37 cellular contexts compared by ENCODE assay signal in genomic region chr17:46123607-46124006, GRCh38.
"Had no signal": no experiment of that assay in that cellular context is flagged by ENCODE, and none has a peak within 500 bp of the region (broad histone marks: within the 10 kb centered on the region; RNA-seq: fewer than 3 reads in every experiment).

No MANE protein-coding gene starts in this region.

- FAIRE-seq: endothelial cell of umbilical vein, keratinocyte, pancreas, small intestine had no signal

- H3K4me3 Mint-ChIP-seq: activated CD4-positive, alpha-beta memory T cell treated with anti-CD3 and anti-CD28 coated beads, Interleukin-2, amount 10 ng/mL, durations not matched to agents 7 days and 5 days; activated CD4-positive, alpha-beta T cell treated with anti-CD3 and anti-CD28 coated beads, Interleukin-2, amount 10 ng/mL, durations not matched to agents 7 days and 5 days; activated naive CD8-positive, alpha-beta T cell treated with anti-CD3 and anti-CD28 coated beads for 36 hours; brain; nephron; stimulated activated memory B cell treated with anti-CD40 and anti-IgM and Interleukin-4, amounts not matched to agents 10 μg/mL and 1 μg/mL and 100 μg/mL, for 72 hours; T-helper 1 cell treated with Interleukin-12 subunit alpha and Interleukin-12 subunit beta and Interleukin-4 antibody, amounts not matched to agents 30 μg/mL and 1 μg/mL, for 36 hours had no signal

- H3K27ac ChIP-seq: ascending aorta, coronary artery, pancreas, prostate gland, thyroid gland, upper lobe of right lung had no signal

- H3K9me3 ChIP-seq: ascending aorta, mucosa of descending colon, pancreas, prostate gland, thyroid gland, upper lobe of right lung had no signal

- H3K27ac Mint-ChIP-seq: activated CD4-positive, alpha-beta memory T cell treated with anti-CD3 and anti-CD28 coated beads, Interleukin-2, amount 10 ng/mL, durations not matched to agents 7 days and 5 days; activated CD4-positive, alpha-beta T cell treated with anti-CD3 and anti-CD28 coated beads, Interleukin-2, amount 10 ng/mL, durations not matched to agents 7 days and 5 days; activated T-cell treated with anti-CD3 and anti-CD28 coated beads, Interleukin-2, amount 50 U/mL, for 72 hours; brain; nephron; stimulated activated memory B cell treated with anti-CD40 and anti-IgM and Interleukin-4, amounts not matched to agents 10 μg/mL and 1 μg/mL and 100 μg/mL, for 72 hours; T-helper 1 cell treated with Interleukin-12 subunit alpha and Interleukin-12 subunit beta and Interleukin-4 antibody, amounts not matched to agents 30 μg/mL and 1 μg/mL, for 36 hours had no signal

- H3K9me3 Mint-ChIP-seq: activated CD4-positive, alpha-beta memory T cell treated with anti-CD3 and anti-CD28 coated beads, Interleukin-2, amount 10 ng/mL, durations not matched to agents 7 days and 5 days; activated CD4-positive, alpha-beta T cell treated with anti-CD3 and anti-CD28 coated beads, Interleukin-2, amount 10 ng/mL, durations not matched to agents 7 days and 5 days; brain; effector memory CD8-positive, alpha-beta T cell; nephron; stimulated activated memory B cell treated with anti-CD40 and anti-IgM and Interleukin-4, amounts not matched to agents 10 μg/mL and 1 μg/mL and 100 μg/mL, for 72 hours; T-helper 1 cell treated with Interleukin-12 subunit alpha and Interleukin-12 subunit beta and Interleukin-4 antibody, amounts not matched to agents 30 μg/mL and 1 μg/mL, for 36 hours had no signal

- H3K27me3 ChIP-seq: ascending aorta, cardiac muscle cell, pancreas, thyroid gland, upper lobe of right lung had no signal

- ATAC-seq: activated T-cell treated with anti-CD3 and anti-CD28 coated beads, Interleukin-2, amount 50 U/mL, for 72 hours; effector memory CD8-positive, alpha-beta T cell; left cardiac atrium; left ventricle myocardium superior; mucosa of descending colon; pancreas; sciatic nerve; stimulated activated memory B cell treated with anti-CD40 and anti-IgM and Interleukin-4, amounts not matched to agents 10 μg/mL and 1 μg/mL and 100 μg/mL, for 72 hours; stimulated activated naive CD8-positive, alpha-beta T cell treated with anti-CD3 and anti-CD28 coated beads, Interleukin-15, amount 100 ng/mL, for 72 hours; upper lobe of right lung had no signal

- H3K4me1 ChIP-seq: prostate gland had no signal

- DNase-seq: activated CD4-positive, alpha-beta memory T cell treated with anti-CD3 and anti-CD28 coated beads, Interleukin-2, amount 10 ng/mL, durations not matched to agents 7 days and 5 days; activated CD4-positive, alpha-beta T cell treated with anti-CD3 and anti-CD28 coated beads for 1 hour; activated CD4-positive, alpha-beta T cell treated with anti-CD3 and anti-CD28 coated beads, Interleukin-2, amount 10 ng/mL, durations not matched to agents 7 days and 5 days; activated effector memory CD4-positive, alpha-beta T cell treated with Interleukin-2 at 50 U/mL for 16 hours; activated naive CD4-positive, alpha-beta T cell treated with Interleukin-2 at 50 U/mL for 16 hours; activated naive CD8-positive, alpha-beta T cell treated with anti-CD3 and anti-CD28 coated beads for 36 hours; activated T-cell treated with anti-CD3 and anti-CD28 coated beads, Interleukin-2, amount 50 U/mL, for 72 hours; effector memory CD8-positive, alpha-beta T cell; foreskin fibroblast; head of caudate nucleus; hippocampal formation; left cardiac atrium; left ventricle myocardium superior; mucosa of descending colon; nucleus accumbens; pancreas; retina; small intestine; stimulated activated CD4-positive, alpha-beta T cell treated with anti-CD3 and anti-CD28 coated beads, Interleukin-1b, Interleukin-23, amount 100 ng/mL, for 48 hours; stimulated activated CD4-positive, alpha-beta T cell treated with anti-CD3 and anti-CD28 coated beads, Interleukin-4, amount 100 ng/mL, for 4 hours; stimulated activated CD8-positive, alpha-beta memory T cell treated with anti-CD3 and anti-CD28 coated beads, Interleukin-4, amount 100 ng/mL, for 48 hours; stimulated activated naive CD8-positive, alpha-beta T cell treated with anti-CD3 and anti-CD28 coated beads, Interleukin-15, amount 100 ng/mL, for 72 hours; substantia nigra; T1000; thyroid gland; upper lobe of right lung had no signal

- H3K27me3 Mint-ChIP-seq: activated CD4-positive, alpha-beta memory T cell treated with anti-CD3 and anti-CD28 coated beads, Interleukin-2, amount 10 ng/mL, durations not matched to agents 7 days and 5 days; activated CD4-positive, alpha-beta T cell treated with anti-CD3 and anti-CD28 coated beads, Interleukin-2, amount 10 ng/mL, durations not matched to agents 7 days and 5 days; activated naive CD8-positive, alpha-beta T cell treated with anti-CD3 and anti-CD28 coated beads for 36 hours; brain; effector memory CD8-positive, alpha-beta T cell; stimulated activated memory B cell treated with anti-CD40 and anti-IgM and Interleukin-4, amounts not matched to agents 10 μg/mL and 1 μg/mL and 100 μg/mL, for 72 hours; stimulated activated naive CD8-positive, alpha-beta T cell treated with anti-CD3 and anti-CD28 coated beads, Interleukin-15, amount 100 ng/mL, for 72 hours had no signal

- H3K36me3 ChIP-seq: cardiac muscle cell, pancreas, prostate gland, thyroid gland, upper lobe of right lung had no signal

- H3K4me3 ChIP-seq: ascending aorta, cardiac muscle cell, coronary artery, mucosa of descending colon, pancreas, prostate gland, thyroid gland, upper lobe of right lung had no signal
